27 cellular contexts compared by ENCODE assay signal in the genomic region with DNA sequence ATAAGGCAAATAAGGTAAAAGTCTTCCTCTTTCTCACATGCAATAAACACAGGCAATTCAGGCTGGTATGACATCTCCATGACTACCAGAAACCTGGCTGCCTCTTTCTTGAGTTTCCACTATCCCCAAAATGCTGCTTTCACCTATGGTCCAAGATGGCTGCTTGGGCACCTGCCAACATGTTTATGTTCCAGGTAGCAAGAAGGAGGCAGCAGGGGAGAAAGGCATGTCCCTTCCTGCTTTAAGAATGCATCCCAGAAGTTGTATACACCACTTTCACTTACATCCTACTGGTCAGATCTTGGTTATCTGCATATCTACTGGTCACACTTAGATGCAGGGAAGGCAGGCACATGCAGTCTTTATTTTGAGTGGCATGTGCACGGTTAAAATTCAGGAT.
"Had no signal": no experiment of that assay in that cellular context is flagged by ENCODE, and none has a peak within 500 bp of the region (broad histone marks: within the 10 kb centered on the region; RNA-seq: fewer than 3 reads in every experiment).

No MANE protein-coding gene starts in this region.

- DNase-seq: activated CD4-positive, alpha-beta T cell treated with anti-CD3 and anti-CD28 coated beads for 36 hours; activated CD4-positive, CD25-positive, alpha-beta regulatory T cell; activated CD8-positive, alpha-beta memory T cell treated with anti-CD3 and anti-CD28 coated beads, Interleukin-2, amount 10 ng/mL, durations not matched to agents 7 days and 5 days; activated CD8-positive, alpha-beta T cell treated with anti-CD3 and anti-CD28 coated beads, Interleukin-2, amount 10 ng/mL, durations not matched to agents 7 days and 5 days; activated T-cell treated with anti-CD3 and anti-CD28 coated beads, Interleukin-2, amount 50 U/mL, for 48 hours; central memory CD4-positive, alpha-beta T cell; endodermal cell; foreskin melanocyte; heart right ventricle; left ventricle myocardium inferior; mucosa of descending colon; posterior cingulate gyrus; stimulated activated CD4-positive, alpha-beta T cell treated with anti-CD3 and anti-CD28 coated beads, Interleukin-1b, Interleukin-23, amount 100 ng/mL, for 48 hours; stimulated activated naive CD4-positive, alpha-beta T cell; T-helper 1 cell had no signal

- H3K4me3 Mint-ChIP-seq: activated CD4-positive, alpha-beta T cell treated with anti-CD3 and anti-CD28 coated beads for 36 hours; activated CD8-positive, alpha-beta memory T cell treated with anti-CD3 and anti-CD28 coated beads, Interleukin-2, amount 10 ng/mL, durations not matched to agents 7 days and 5 days; activated CD8-positive, alpha-beta T cell treated with anti-CD3 and anti-CD28 coated beads, Interleukin-2, amount 10 ng/mL, durations not matched to agents 7 days and 5 days; brain; dendritic cell treated with granulocyte-macrophage colony-stimulating factor and Interleukin-4, amounts not matched to agents 40 ng/mL and 50 ng/mL, for 4 days; endodermal cell; natural killer cell treated with Interleukin-12 subunit alpha and Interleukin-12 subunit beta and Interleukin-15 and Interleukin-18, amount 100 ng/mL, for 72 hours had no signal

- H3K27ac Mint-ChIP-seq: activated CD4-positive, alpha-beta T cell treated with anti-CD3 and anti-CD28 coated beads for 36 hours; activated CD8-positive, alpha-beta memory T cell treated with anti-CD3 and anti-CD28 coated beads, Interleukin-2, amount 10 ng/mL, durations not matched to agents 7 days and 5 days; activated CD8-positive, alpha-beta T cell treated with anti-CD3 and anti-CD28 coated beads, Interleukin-2, amount 10 ng/mL, durations not matched to agents 7 days and 5 days; activated T-helper 2 cell treated with anti-CD3 and anti-CD28 coated beads, Interferon-gamma antibody, Interleukin-2, Interleukin-4, amounts not matched to agents 10 μg/mL and 5 μg/mL and 100 μg/mL, durations not matched to agents 14 hours and 24 hours and 36 hours; brain; dendritic cell treated with granulocyte-macrophage colony-stimulating factor and Interleukin-4, amounts not matched to agents 40 ng/mL and 50 ng/mL, for 4 days; endodermal cell; natural killer cell treated with Interleukin-12 subunit alpha and Interleukin-12 subunit beta and Interleukin-15 and Interleukin-18, amount 100 ng/mL, for 72 hours had no signal

- H3K4me3 ChIP-seq: ascending aorta, esophagus muscularis mucosa, heart right ventricle, left ventricle myocardium inferior, lung, mucosa of descending colon, smooth muscle cell, suprapubic skin, tibial nerve had no signal

- H3K4me2 ChIP-seq: smooth muscle cell had no signal

- H3K4me1 ChIP-seq: ascending aorta, esophagus muscularis mucosa, heart right ventricle, left ventricle myocardium inferior, suprapubic skin, tibial nerve had no signal

- H3K36me3 ChIP-seq: ascending aorta, esophagus muscularis mucosa, heart right ventricle, left ventricle myocardium inferior, suprapubic skin, tibial nerve had no signal

- H3K9me3 ChIP-seq: ascending aorta, esophagus muscularis mucosa, heart right ventricle, left ventricle myocardium inferior, mucosa of descending colon, suprapubic skin, tibial nerve had no signal

- ATAC-seq: activated CD4-positive, alpha-beta T cell treated with anti-CD3 and anti-CD28 coated beads for 36 hours; activated CD8-positive, alpha-beta memory T cell treated with anti-CD3 and anti-CD28 coated beads, Interleukin-2, amount 10 ng/mL, durations not matched to agents 7 days and 5 days; activated CD8-positive, alpha-beta T cell treated with anti-CD3 and anti-CD28 coated beads, Interleukin-2, amount 10 ng/mL, durations not matched to agents 7 days and 5 days; activated naive CD4-positive, alpha-beta T cell treated with anti-CD3 and anti-CD28 coated beads, Interleukin-2, amount 50 U/mL, for 72 hours; heart right ventricle; mucosa of descending colon; natural killer cell treated with Interleukin-12 subunit alpha and Interleukin-12 subunit beta and Interleukin-15 and Interleukin-18, amount 100 ng/mL, for 72 hours had no signal

- FAIRE-seq: islet of Langerhans had no signal

- H3K36me3 Mint-ChIP-seq: activated CD8-positive, alpha-beta memory T cell treated with anti-CD3 and anti-CD28 coated beads, Interleukin-2, amount 10 ng/mL, durations not matched to agents 7 days and 5 days; activated naive CD4-positive, alpha-beta T cell treated with anti-CD3 and anti-CD28 coated beads, Interleukin-2, amount 50 U/mL, for 72 hours; brain; natural killer cell treated with Interleukin-12 subunit alpha and Interleukin-12 subunit beta and Interleukin-15 and Interleukin-18, amount 100 ng/mL, for 72 hours had no signal

- H3K27me3 Mint-ChIP-seq: activated CD4-positive, alpha-beta T cell treated with anti-CD3 and anti-CD28 coated beads for 36 hours; brain; dendritic cell treated with granulocyte-macrophage colony-stimulating factor and Interleukin-4, amounts not matched to agents 40 ng/mL and 50 ng/mL, for 4 days had no signal

- H3K4me1 Mint-ChIP-seq: activated CD4-positive, alpha-beta T cell treated with anti-CD3 and anti-CD28 coated beads for 36 hours; activated CD8-positive, alpha-beta memory T cell treated with anti-CD3 and anti-CD28 coated beads, Interleukin-2, amount 10 ng/mL, durations not matched to agents 7 days and 5 days; brain had no signal

- H3K27me3 ChIP-seq: ascending aorta, esophagus muscularis mucosa, heart right ventricle, suprapubic skin, tibial nerve had no signal

- H3K9me3 Mint-ChIP-seq: activated naive CD4-positive, alpha-beta T cell treated with anti-CD3 and anti-CD28 coated beads, Interleukin-2, amount 50 U/mL, for 72 hours; activated T-helper 2 cell treated with anti-CD3 and anti-CD28 coated beads, Interferon-gamma antibody, Interleukin-2, Interleukin-4, amounts not matched to agents 10 μg/mL and 5 μg/mL and 100 μg/mL, durations not matched to agents 14 hours and 24 hours and 36 hours; natural killer cell treated with Interleukin-12 subunit alpha and Interleukin-12 subunit beta and Interleukin-15 and Interleukin-18, amount 100 ng/mL, for 72 hours had no signal

- H3K27ac ChIP-seq: ascending aorta, esophagus muscularis mucosa, heart right ventricle, left ventricle myocardium inferior, suprapubic skin, tibial nerve had no signal
